Comparison of ENCODE assay signal across 31 cellular contexts in the genomic region with DNA sequence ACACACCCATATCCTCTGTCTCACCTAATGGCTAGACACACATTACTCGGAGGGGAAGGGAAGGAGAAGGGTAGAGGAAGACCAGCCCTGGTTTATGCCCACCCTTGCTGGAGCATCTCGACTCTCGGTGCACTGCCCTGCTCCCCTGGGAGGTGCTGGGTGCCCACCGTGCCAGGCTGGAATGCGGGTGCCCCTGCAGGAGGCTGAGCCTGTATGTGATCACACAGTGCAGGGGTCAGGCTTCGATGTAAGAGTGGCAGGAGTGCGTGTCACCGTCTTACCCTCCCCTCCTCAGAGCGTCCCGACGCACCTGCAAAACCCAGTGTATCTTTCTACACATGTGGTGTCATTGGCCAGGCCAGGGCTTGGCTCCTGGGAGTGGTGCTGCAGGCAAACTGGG. TPM values are rescaled to one million over a fixed set of nuclear protein-coding genes. Genes with fewer than 3 reads are reported as not detected.
"Had no signal": no experiment of that assay in that cellular context is flagged by ENCODE, and none has a peak within 500 bp of the region (broad histone marks: within the 10 kb centered on the region; RNA-seq: fewer than 3 reads in every experiment).

No MANE protein-coding gene starts in this region.

- H3K27me3 ChIP-seq: ascending aorta, cardiac muscle cell had no signal

- H3K4me1 Mint-ChIP-seq: activated naive CD8-positive, alpha-beta T cell treated with anti-CD3 and anti-CD28 coated beads for 36 hours; activated T-helper 17 cell treated with anti-CD3 and anti-CD28 coated beads, Interleukin-2, amount 50 U/mL, for 72 hours; central memory CD8-positive, alpha-beta T cell had no signal

- H3K27ac Mint-ChIP-seq: activated CD4-positive, alpha-beta T cell treated with anti-CD3 and anti-CD28 coated beads, Interleukin-2, amount 10 ng/mL, durations not matched to agents 24 days and 14 days; activated CD8-positive, alpha-beta T cell treated with anti-CD3 and anti-CD28 coated beads for 36 hours; activated naive CD8-positive, alpha-beta T cell treated with anti-CD3 and anti-CD28 coated beads for 36 hours; activated T-cell treated with anti-CD3 and anti-CD28 coated beads, Interleukin-2, amount 50 U/mL, for 72 hours; activated T-helper 17 cell treated with anti-CD3 and anti-CD28 coated beads, Interleukin-2, amount 50 U/mL, for 72 hours had no signal

- DNase-seq: activated CD4-positive, alpha-beta T cell treated with anti-CD3 and anti-CD28 coated beads, Interleukin-2, amount 10 ng/mL, durations not matched to agents 24 days and 14 days; activated CD4-positive, alpha-beta T cell treated with anti-CD3 and anti-CD28 coated beads, Interleukin-2, amount 50 U/mL, for 4 hours; activated CD8-positive, alpha-beta T cell treated with anti-CD3 and anti-CD28 coated beads for 36 hours; activated effector memory CD4-positive, alpha-beta T cell treated with anti-CD3 and anti-CD28 coated beads, Interleukin-2, amount 50 U/mL, for 16 hours; activated naive CD4-positive, alpha-beta T cell; activated naive CD4-positive, alpha-beta T cell treated with anti-CD3 and anti-CD28 coated beads, Interleukin-2, amount 50 U/mL, for 16 hours; activated naive CD8-positive, alpha-beta T cell treated with anti-CD3 and anti-CD28 coated beads for 36 hours; activated T-cell treated with anti-CD3 and anti-CD28 coated beads, Interleukin-2, amount 50 U/mL, for 1 hour; activated T-cell treated with anti-CD3 and anti-CD28 coated beads, Interleukin-2, amount 50 U/mL, for 72 hours; amniotic stem cell; NCI-H1092 treated with DMSO at 0.1 percent for 48 hours; NCI-H1417 treated with DMSO at 0.1 percent for 48 hours; NCI-H187 treated with DMSO at 0.1 percent for 48 hours; NCI-H2081; NCI-H226; NCI-H446 treated with DMSO at 0.1 percent for 48 hours; NCI-H524; NCI-H82; PC-9; Right ventricle myocardium superior; T1000 had no signal

- H3K36me3 Mint-ChIP-seq: activated naive CD8-positive, alpha-beta T cell treated with anti-CD3 and anti-CD28 coated beads for 36 hours had no signal

- ATAC-seq: activated CD8-positive, alpha-beta T cell treated with anti-CD3 and anti-CD28 coated beads for 36 hours; activated T-cell treated with anti-CD3 and anti-CD28 coated beads, Interleukin-2, amount 50 U/mL, for 72 hours; activated T-helper 17 cell treated with anti-CD3 and anti-CD28 coated beads, Interleukin-2, amount 50 U/mL, for 72 hours had no signal

- H3K36me3 ChIP-seq: ascending aorta, cardiac muscle cell had no signal

- H3K4me1 ChIP-seq: ascending aorta had no signal

- FAIRE-seq: RCC 7860 had no signal

- H3K4me3 Mint-ChIP-seq: activated CD4-positive, alpha-beta T cell treated with anti-CD3 and anti-CD28 coated beads, Interleukin-2, amount 10 ng/mL, durations not matched to agents 24 days and 14 days; activated CD8-positive, alpha-beta T cell treated with anti-CD3 and anti-CD28 coated beads for 36 hours; activated naive CD8-positive, alpha-beta T cell treated with anti-CD3 and anti-CD28 coated beads for 36 hours; activated T-cell treated with anti-CD3 and anti-CD28 coated beads, Interleukin-2, amount 50 U/mL, for 72 hours; activated T-helper 17 cell treated with anti-CD3 and anti-CD28 coated beads, Interleukin-2, amount 50 U/mL, for 72 hours; central memory CD8-positive, alpha-beta T cell had no signal

- H3K4me3 ChIP-seq: ascending aorta, cardiac muscle cell, PC-9 had no signal

- H3K9me3 ChIP-seq: ascending aorta had no signal

- H2AFZ ChIP-seq: PC-9 had no signal

- H3K27ac ChIP-seq: ascending aorta, cardiac muscle cell, PC-9, RWPE1 had no signal

- H3K9me3 Mint-ChIP-seq: activated CD4-positive, alpha-beta T cell treated with anti-CD3 and anti-CD28 coated beads, Interleukin-2, amount 10 ng/mL, durations not matched to agents 24 days and 14 days; activated CD8-positive, alpha-beta T cell treated with anti-CD3 and anti-CD28 coated beads for 36 hours; activated naive CD8-positive, alpha-beta T cell treated with anti-CD3 and anti-CD28 coated beads for 36 hours; activated T-cell treated with anti-CD3 and anti-CD28 coated beads, Interleukin-2, amount 50 U/mL, for 72 hours; activated T-helper 17 cell treated with anti-CD3 and anti-CD28 coated beads, Interleukin-2, amount 50 U/mL, for 72 hours; central memory CD8-positive, alpha-beta T cell had no signal

- H3K4me2 ChIP-seq: PC-9 had no signal

RNA-seq across cellular contexts. Expression of a gene that starts 7.3 kb away (rescaled TPM):
- total RNA-seq: activated CD4-positive, alpha-beta T cell treated with anti-CD3 and anti-CD28 coated beads, Interleukin-2, amount 10 ng/mL, durations not matched to agents 24 days and 14 days; activated CD8-positive, alpha-beta memory T cell treated with anti-CD3 and anti-CD28 coated beads for 36 hours; activated CD8-positive, alpha-beta T cell treated with anti-CD3 and anti-CD28 coated beads for 36 hours; activated naive CD8-positive, alpha-beta T cell treated with anti-CD3 and anti-CD28 coated beads for 36 hours; activated T-cell treated with anti-CD3 and anti-CD28 coated beads, Interleukin-2, amount 50 U/mL, for 72 hours; activated T-helper 17 cell treated with anti-CD3 and anti-CD28 coated beads, Interleukin-2, amount 50 U/mL, for 72 hours; ascending aorta; cardiac muscle cell; M059J; PC-9; Right ventricle myocardium superior; T-helper 1 cell treated with Interleukin-12 subunit alpha and Interleukin-12 subunit beta and Interleukin-4 antibody, amounts not matched to agents 30 ng/mL and 1 ng/mL, for 36 hours; T-helper 2 cell treated with Interferon-gamma antibody and Interleukin-4, amounts not matched to agents 100 ng/mL and 5 ng/mL, for 36 hours had no signal
- polyA plus RNA-seq: cardiac muscle cell had no signal
